ENCODE assay signal across 23 cellular contexts in genomic region chr9:6034954-6035353, GRCh38. TPM values are rescaled to one million over a fixed set of nuclear protein-coding genes. Genes with fewer than 3 reads are reported as not detected.
A peak's percentile ranks its signal among the peaks of the same experiment; 100 is the strongest.
DNase-seq lines count a peak whose midpoint lies in the region; ATAC-seq, FAIRE-seq and TF ChIP-seq lines count a peak whose summit lies in the region.
"Had no signal": no experiment of that assay in that cellular context is flagged by ENCODE, and none has a peak within 500 bp of the region (broad histone marks: within the 10 kb centered on the region; RNA-seq: fewer than 3 reads in every experiment).

No MANE protein-coding gene starts in this region.

- H3K4me2 ChIP-seq in IMR-90 (ENCODE audit: low read depth, low read length): no peak overlapping the region
- no peak overlapping the region for H3K4me2 ChIP-seq in H1 (ENCODE audit: insufficient read depth in 1 of 2, low read depth in 2 of 2, low read length in 2 of 2)
- H3K4me2 ChIP-seq: hepatocyte had no signal

- H3K4me3 Mint-ChIP-seq in MCF 10A (ENCODE audit: unreplicated experiment): no peak overlapping the region
- H3K4me3 Mint-ChIP-seq in stimulated activated effector memory CD8-positive, alpha-beta T cell treated with anti-CD3 and anti-CD28 coated beads, Interleukin-12 subunit alpha, Interleukin-12 subunit beta, amount 100 ng/mL, for 72 hours: no peak overlapping the region
- H3K4me3 Mint-ChIP-seq: B cell; HFFc6; T-helper 1 cell treated with Interleukin-12 subunit alpha and Interleukin-12 subunit beta and Interleukin-4 antibody, amounts not matched to agents 30 μg/mL and 1 μg/mL, for 36 hours had no signal

- H3K27ac ChIP-seq in breast epithelium (no peak overlapping the region), IMR-90 (ENCODE audit: insufficient read depth, low read length) (no peak overlapping the region), H1 (ENCODE audit: low read depth, low read length) (no peak overlapping the region), tibial artery (no peak overlapping the region)
- H3K27ac ChIP-seq: hepatocyte, sigmoid colon, thoracic aorta had no signal

- POLR2A ChIA-PET in MCF 10A (lab: Yijun Ruan, JAX): interaction anchor here (1.1 kb wide), 1 partner anchor 19 kb away, joined by 3 read pairs; no protein-coding TSS in a partner anchor
- POLR2A ChIA-PET in IMR-90 (lab: Charles Lee; ENCODE audit: unreplicated experiment): no interaction called here
- POLR2A ChIA-PET in H1 (lab: Charles Lee; ENCODE audit: partially characterized antibody): no interaction called here

- TF ChIP-seq RAD21 in IMR-90 (IDR thresholded peaks at IDR 0.05; ENCODE audit: low read length) (no peak), H1 (IDR thresholded peaks at IDR 0.05 in 1 of 2, conservative IDR thresholded peaks at IDR 0.05 in 1 of 2; ENCODE audit: low read depth in 2 of 2, low read length in 2 of 2) (no peak)

- no peak overlapping the region for H3K9ac ChIP-seq in IMR-90 (ENCODE audit: low read depth, low read length)
- no peak overlapping the region for H3K9ac ChIP-seq in H1 (replicated peaks in 1 of 4; ENCODE audit: extremely low read depth in 1 of 4, low read depth in 3 of 4, low read length in 3 of 4)

- no peaks in the 10 kb centered on the region for H3K36me3 Mint-ChIP-seq in MCF 10A (ENCODE audit: insufficient read depth, unreplicated experiment)
- H3K36me3 Mint-ChIP-seq in stimulated activated effector memory CD8-positive, alpha-beta T cell treated with anti-CD3 and anti-CD28 coated beads, Interleukin-12 subunit alpha, Interleukin-12 subunit beta, amount 100 ng/mL, for 72 hours: no peaks in the 10 kb centered on the region

- H2BK15ac ChIP-seq in IMR-90 (ENCODE audit: low read depth, low read length): no peak overlapping the region
- H2BK15ac ChIP-seq in H1 (ENCODE audit: low read length): no peak overlapping the region

- no peak overlapping the region for H4K91ac ChIP-seq in IMR-90 (ENCODE audit: insufficient read depth, low read depth, low read length)
- no peak overlapping the region for H4K91ac ChIP-seq in H1 (replicated peaks; ENCODE audit: insufficient read length, low read length)

- H4K20me1 ChIP-seq in IMR-90 (ENCODE audit: insufficient read depth, low read length) (no peaks in the 10 kb centered on the region), H1 (replicated peaks in 1 of 2; ENCODE audit: control insufficient read depth in 1 of 2, insufficient read depth in 2 of 2, low read length in 2 of 2) (no peaks in the 10 kb centered on the region)

- TF ChIP-seq POLR2A in breast epithelium (IDR thresholded peaks at IDR 0.05) (no peak), IMR-90 (IDR thresholded peaks at IDR 0.05; ENCODE audit: low read depth, low read length) (no peak), H1 (IDR thresholded peaks at IDR 0.05; ENCODE audit: control extremely low read depth in 1 of 2, low read depth in 2 of 2, low read length in 2 of 2) (no peak)

- intact Hi-C loops in MCF 10A (cut with micrococcal nuclease): no loop called here
- intact Hi-C loops in breast epithelium (cut with DNase I; ENCODE audit: low total_unique reads): loop anchor here (1.0 kb wide), 1 partner anchor 15 kb away; no protein-coding TSS in a partner anchor
- intact Hi-C loops in IMR-90 (cut with micrococcal nuclease): no loop called here
- intact Hi-C loops in tibial artery (cut with DNase I; ENCODE audit: low total_unique reads): no loop called here

- H3K4me1 Mint-ChIP-seq in MCF 10A (ENCODE audit: insufficient read depth, unreplicated experiment): no peaks in the 10 kb centered on the region
- no peaks in the 10 kb centered on the region for H3K4me1 Mint-ChIP-seq in stimulated activated effector memory CD8-positive, alpha-beta T cell treated with anti-CD3 and anti-CD28 coated beads, Interleukin-12 subunit alpha, Interleukin-12 subunit beta, amount 100 ng/mL, for 72 hours
- H3K4me1 Mint-ChIP-seq: B cell had no signal

- no peaks in the 10 kb centered on the region for H3K27me3 Mint-ChIP-seq in MCF 10A (ENCODE audit: insufficient read depth, unreplicated experiment)

- 0 out of 2 replicates have a peak overlapping the region, but pooled peaks have one; percentile 7 for H2BK12ac ChIP-seq in H1 (ENCODE audit: low read depth, low read length)

- 56% methylated on average over 5 of the region's 5 CpGs; no CpG with 5 or more reads in 1 of the 2 experiments for WGBS in IMR-90 (ENCODE audit: extremely low coverage in 2 of 2, insufficient read length in 1 of 2), 2 experiments
- 87% methylated on average over 5 of the region's 5 CpGs; no CpG with 5 or more reads in 1 of the 2 experiments for WGBS in H1 (ENCODE audit: extremely low coverage in 1 of 2, insufficient coverage in 1 of 2, insufficient read length in 1 of 2, insufficient replicate concordance in 2 of 2, low coverage in 1 of 2, low lambda C conversion rate in 2 of 2, missing lambda C conversion rate in 1 of 2), 2 experiments

- H3K36me3 ChIP-seq in breast epithelium (no peaks in the 10 kb centered on the region), IMR-90 (ENCODE audit: control insufficient read depth, insufficient read depth, low read length) (no peaks in the 10 kb centered on the region), H1 (ENCODE audit: control insufficient read depth in 2 of 4, insufficient read depth in 4 of 4, low read length in 3 of 4) (no peaks in the 10 kb centered on the region), tibial artery (no peaks in the 10 kb centered on the region)
- H3K36me3 ChIP-seq: sigmoid colon, thoracic aorta had no signal

- H3K9me1 ChIP-seq in IMR-90 (ENCODE audit: insufficient read depth, low read length): no peaks in the 10 kb centered on the region; the same call in 1 of the 2 replicates

- peak overlapping the region; percentile 58 for H2AFZ ChIP-seq in IMR-90 (replicated peaks; ENCODE audit: low read length, poor library complexity)
- peak overlapping the region; percentile 71; the same call in 1 of the 2 replicates for H2AFZ ChIP-seq in H1 (ENCODE audit: low read length)
- H2AFZ ChIP-seq: hepatocyte had no signal

- H3K18ac ChIP-seq in IMR-90 (ENCODE audit: low read depth, low read length) (no peak overlapping the region), H1 (ENCODE audit: extremely low read depth, low read length) (no peak overlapping the region)

- TF ChIP-seq EP300 in H1 (IDR thresholded peaks at IDR 0.05; ENCODE audit: borderline replicate concordance in 1 of 2, low read depth in 2 of 2, low read length in 2 of 2): no peak

- in situ Hi-C loops in IMR-90 (cut with MboI; ENCODE audit: low sequenced_read_pairs): no loop called here

- H3K9me3 ChIP-seq in breast epithelium: no peaks in the 10 kb centered on the region
- no peaks in the 10 kb centered on the region for H3K9me3 ChIP-seq in IMR-90 (ENCODE audit: control insufficient read depth, insufficient read depth, low read length)
- no peaks in the 10 kb centered on the region for H3K9me3 ChIP-seq in H1 (ENCODE audit: insufficient read depth in 2 of 2, low read depth in 1 of 2, low read length in 1 of 2)
- no peaks in the 10 kb centered on the region for H3K9me3 ChIP-seq in tibial artery
- H3K9me3 ChIP-seq: sigmoid colon, thoracic aorta had no signal

- no peak overlapping the region for H3K27ac Mint-ChIP-seq in MCF 10A (ENCODE audit: low read depth, unreplicated experiment)
- H3K27ac Mint-ChIP-seq in stimulated activated effector memory CD8-positive, alpha-beta T cell treated with anti-CD3 and anti-CD28 coated beads, Interleukin-12 subunit alpha, Interleukin-12 subunit beta, amount 100 ng/mL, for 72 hours: no peak overlapping the region
- H3K27ac Mint-ChIP-seq: B cell; HFFc6; T-helper 1 cell treated with Interleukin-12 subunit alpha and Interleukin-12 subunit beta and Interleukin-4 antibody, amounts not matched to agents 30 μg/mL and 1 μg/mL, for 36 hours had no signal

- H3K56ac ChIP-seq in IMR-90 (ENCODE audit: extremely low read depth, insufficient read depth, low read length) (no peak overlapping the region), H1 (replicated peaks; ENCODE audit: insufficient read length, low read depth, low read length) (no peak overlapping the region)

- H2AK9ac ChIP-seq in IMR-90 (replicated peaks; ENCODE audit: low read depth, low read length, poor library complexity): peak overlapping the region; percentile 65

- CTCF ChIA-PET in MCF 10A (lab: Yijun Ruan, JAX) (interaction anchor here (1.2 to 3.4 kb wide), 2 partner anchors 19 to 149 kb away, joined by 4 to 22 read pairs; no protein-coding TSS in a partner anchor), IMR-90 (lab: Yijun Ruan, JAX) (no interaction called here), H1 (lab: Charles Lee; ENCODE audit: partially characterized antibody) (interaction anchor here (1.2 to 4.4 kb wide), 5 partner anchors 9 to 271 kb away, joined by 3 to 25 read pairs (median 5); no protein-coding TSS in a partner anchor)

- H3K23me2 ChIP-seq in H1 (ENCODE audit: low read depth, low read length): no peaks in the 10 kb centered on the region

- H2BK5ac ChIP-seq in IMR-90 (ENCODE audit: low read depth, low read length, poor library complexity, severe bottlenecking) (no peak overlapping the region), H1 (ENCODE audit: low read depth, low read length) (no peak overlapping the region)

- H2BK20ac ChIP-seq in IMR-90 (ENCODE audit: low read depth, low read length) (no peak overlapping the region), H1 (ENCODE audit: low read length) (no peak overlapping the region)

- DNase-seq in MCF 10A (ENCODE audit: unreplicated experiment) (peak; percentile 22), breast epithelium (ENCODE audit: low spot score in 2 of 2) (no peak), IMR-90 (no peak), H1 (ENCODE audit: low read depth in 1 of 2, low spot score in 2 of 2) (no peak), tibial artery (no peak), putamen (ENCODE audit: low spot score) (no peak)
- DNase-seq in stimulated activated effector memory CD8-positive, alpha-beta T cell treated with anti-CD3 and anti-CD28 coated beads, Interleukin-12 subunit alpha, Interleukin-12 subunit beta, amount 100 ng/mL, for 72 hours (ENCODE audit: low spot score in 2 of 2): no peak
- no peak for DNase-seq in activated effector memory CD4-positive, alpha-beta T cell treated with anti-CD3 and anti-CD28 coated beads, Interleukin-2, amount 50 U/mL, for 16 hours
- DNase-seq: activated CD4-positive, CD25-positive, alpha-beta regulatory T cell; Calu3; effector CD4-positive, alpha-beta T cell; HFFc6; NCI-H1417; NCI-H2227 treated with DMSO at 0.1 percent for 48 hours; occipital lobe; sigmoid colon; stimulated activated CD4-positive, alpha-beta T cell treated with anti-CD3 and anti-CD28 coated beads, Interleukin-4, amount 100 ng/mL, for 1 hour had no signal

- peak; percentile 29; the same call in 1 of the 2 replicates for ATAC-seq in IMR-90 (ENCODE audit: low read depth)
- ATAC-seq in stimulated activated effector memory CD8-positive, alpha-beta T cell treated with anti-CD3 and anti-CD28 coated beads, Interleukin-12 subunit alpha, Interleukin-12 subunit beta, amount 100 ng/mL, for 72 hours: peak; percentile 87
- ATAC-seq: Right ventricle myocardium inferior had no signal

- H3K23ac ChIP-seq in IMR-90 (ENCODE audit: low read depth, low read length): no peak overlapping the region
- no peak overlapping the region for H3K23ac ChIP-seq in H1 (ENCODE audit: insufficient read length)

- BruUV-seq in MCF 10A (replicated peaks; lab: Mats Ljungman, UMichigan) (no TSS peak), IMR-90 (replicated peaks; lab: Mats Ljungman, UMichigan) (no TSS peak)

- dilution Hi-C loops in IMR-90 (cut with HindIII; ENCODE audit: low sequenced_read_pairs, unreplicated experiment): no loop called here

- H3K4me3 ChIP-seq in breast epithelium: no peak overlapping the region
- H3K4me3 ChIP-seq in IMR-90 (ENCODE audit: insufficient read depth, low read depth, low read length): no peak overlapping the region
- H3K4me3 ChIP-seq in H1 (ENCODE audit: extremely low read depth in 1 of 4, insufficient read depth in 2 of 4, low read depth in 3 of 4, low read length in 4 of 4): no peak overlapping the region
- H3K4me3 ChIP-seq in tibial artery: no peak overlapping the region
- H3K4me3 ChIP-seq: hepatocyte, sigmoid colon, thoracic aorta had no signal

- no peaks in the 10 kb centered on the region for H3K79me1 ChIP-seq in IMR-90 (ENCODE audit: low read depth in 1 of 2, low read length in 2 of 2)
- no peaks in the 10 kb centered on the region for H3K79me1 ChIP-seq in H1 (ENCODE audit: low read depth, low read length)

- no peak overlapping the region for H4K5ac ChIP-seq in IMR-90 (ENCODE audit: low read depth, low read length)
- no peak overlapping the region for H4K5ac ChIP-seq in H1 (ENCODE audit: insufficient read length, low read depth, low read length)

- H2AK5ac ChIP-seq in IMR-90 (ENCODE audit: low read depth, low read length) (no peak overlapping the region), H1 (ENCODE audit: low read depth, low read length) (no peak overlapping the region)

- FAIRE-seq in H1 (lab: Jason Lieb, UNC): no peak
- FAIRE-seq: GM18507 had no signal

- H3K4me1 ChIP-seq in breast epithelium (no peaks in the 10 kb centered on the region), IMR-90 (ENCODE audit: control insufficient read depth, insufficient read depth, low read length) (no peaks in the 10 kb centered on the region; the same call in 1 of the 2 replicates), H1 (replicated peaks in 1 of 4; ENCODE audit: control insufficient read depth in 3 of 4, insufficient read depth in 4 of 4, low read length in 3 of 4) (no peaks in the 10 kb centered on the region; a peak in 1 of 7 replicates), tibial artery (no peaks in the 10 kb centered on the region)
- H3K4me1 ChIP-seq: sigmoid colon had no signal

- H4K8ac ChIP-seq in IMR-90 (ENCODE audit: low read depth in 2 of 2, low read length in 2 of 2) (no peak overlapping the region), H1 (ENCODE audit: extremely low read depth, insufficient read depth, low read length) (no peak overlapping the region)

- H2BK120ac ChIP-seq in IMR-90 (ENCODE audit: low read depth, low read length) (no peak overlapping the region), H1 (replicated peaks; ENCODE audit: low read depth, low read length) (no peak overlapping the region)

- TF ChIP-seq CTCF in MCF 10A (IDR thresholded peaks at IDR 0.05; ENCODE audit: unreplicated experiment) (no peak), breast epithelium (IDR thresholded peaks at IDR 0.05) (no peak), IMR-90 (conservative IDR thresholded peaks at IDR 0.05; ENCODE audit: low read depth, low read length) (no peak), H1 (IDR thresholded peaks at IDR 0.05; ENCODE audit: control extremely low read depth in 1 of 3, insufficient read depth in 1 of 3, low read depth in 1 of 3, low read length in 3 of 3) (no peak), tibial artery (IDR thresholded peaks at IDR 0.05) (no peak)

- H3K27me3 ChIP-seq in breast epithelium (no peaks in the 10 kb centered on the region), IMR-90 (ENCODE audit: control insufficient read depth, insufficient read depth, low read length) (peaks cover 9% of the 10 kb centered on the region), H1 (replicated peaks in 1 of 4; ENCODE audit: control insufficient read depth in 3 of 4, extremely low read depth in 1 of 4, insufficient read depth in 3 of 4, low read length in 3 of 4) (no peaks in the 10 kb centered on the region), tibial artery (peaks cover 0 to 3% of the 10 kb centered on the region in 2 donors)
- H3K27me3 ChIP-seq: hepatocyte, sigmoid colon had no signal

- no peaks in the 10 kb centered on the region for H3K79me2 ChIP-seq in H1 (ENCODE audit: control insufficient read depth in 1 of 2, insufficient read depth in 2 of 2, low read length in 2 of 2)
- H3K79me2 ChIP-seq: hepatocyte had no signal

- no peak overlapping the region for H3K14ac ChIP-seq in IMR-90 (replicated peaks; ENCODE audit: low read depth, low read length)
- no peak overlapping the region for H3K14ac ChIP-seq in H1 (ENCODE audit: insufficient read length)

- no peak overlapping the region for H3K4ac ChIP-seq in IMR-90 (ENCODE audit: low read depth, low read length)
- no peak overlapping the region for H3K4ac ChIP-seq in H1 (replicated peaks; ENCODE audit: insufficient read length, low read depth, low read length)

- no peaks in the 10 kb centered on the region for H3K9me3 Mint-ChIP-seq in MCF 10A (ENCODE audit: unreplicated experiment)
- H3K9me3 Mint-ChIP-seq in stimulated activated effector memory CD8-positive, alpha-beta T cell treated with anti-CD3 and anti-CD28 coated beads, Interleukin-12 subunit alpha, Interleukin-12 subunit beta, amount 100 ng/mL, for 72 hours: no peaks in the 10 kb centered on the region
- H3K9me3 Mint-ChIP-seq: HFFc6; T-helper 1 cell treated with Interleukin-12 subunit alpha and Interleukin-12 subunit beta and Interleukin-4 antibody, amounts not matched to agents 30 μg/mL and 1 μg/mL, for 36 hours had no signal

RNA-seq across cellular contexts. Expression of gene RANBP6, which starts 19.5 kb away (rescaled TPM):
- total RNA-seq in MCF 10A (2022): 13.9 and 18.2 TPM in 2 replicates
- 10 to 100 TPM; 16.1 to 24.9 (median 19.2) TPM for total RNA-seq in breast epithelium
- total RNA-seq in IMR-90 (2012; rRNA removed): 42.3 and 67.2 TPM in 2 replicates
- polyA plus RNA-seq in IMR-90 (2012; rRNA removed): 6.1 and 7.5 TPM in 2 replicates
- polyA plus RNA-seq in IMR-90 (2012; cell fraction: cytosol; rRNA removed): 1.3 and 1.9 TPM in 2 replicates
- polyA plus RNA-seq in IMR-90 (2012; cell fraction: nucleus; rRNA removed; ENCODE audit: low replicate concordance): 0.64 and 3.3 TPM in 2 replicates
- total RNA-seq in H1 (2021; fragmentation: NEBNext Ultra II Directional; extraction: Animal tissue kit (Norgen Biotek cat#: 25700)): 18.4 and 18.8 TPM in 2 replicates
- polyA plus RNA-seq in H1 (2011; rRNA removed): 4.2 and 5.7 TPM in 2 replicates
- polyA plus RNA-seq in H1 (2011; cell fraction: cytosol; rRNA removed): 8.9 TPM
- 4.0 TPM for polyA plus RNA-seq in H1 (2011; cell fraction: nucleus; rRNA removed)
- polyA plus RNA-seq in H1 (2012, experiment 1 of 2): 12.2 to 23.6 TPM (median 13.6 TPM) in 4 replicates
- polyA plus RNA-seq in H1 (2012, experiment 2 of 2): 0.80 TPM
- polyA plus RNA-seq in H1 (2013, experiment 1 of 2): 10.9 TPM
- polyA plus RNA-seq in H1 (2013, experiment 2 of 2): 9.9 TPM
- polyA minus RNA-seq in H1 (2011; rRNA and poly(A)+ RNA removed): 18.0 and 21.8 TPM in 2 replicates
- polyA minus RNA-seq in H1 (2011; cell fraction: cytosol; rRNA and poly(A)+ RNA removed): 11.2 TPM
- polyA minus RNA-seq in H1 (2011; cell fraction: nucleus; rRNA and poly(A)+ RNA removed): 30.0 TPM
